ENCODE assay signal across 12 cellular contexts in the genomic region with DNA sequence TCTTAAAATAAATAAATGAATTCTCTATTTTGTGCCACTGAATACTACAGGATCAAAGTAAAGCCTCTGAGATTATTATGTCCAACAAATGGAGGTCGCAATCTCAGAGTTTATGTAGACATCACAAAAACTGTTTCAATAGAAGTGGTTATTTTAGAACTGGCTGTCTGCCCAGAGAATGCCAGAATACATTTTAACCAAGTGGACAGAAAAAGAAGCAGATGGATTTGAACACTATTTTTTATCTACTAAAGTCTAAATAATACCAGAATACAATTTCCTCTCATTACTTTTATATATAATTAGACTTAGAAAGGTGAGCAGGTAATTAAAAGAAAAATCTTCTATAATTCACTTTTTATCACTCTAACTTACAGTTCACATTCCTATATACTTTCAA.
DNase-seq lines count a peak whose midpoint lies in the region; ATAC-seq and TF ChIP-seq lines count a peak whose summit lies in the region.
"Had no signal": no experiment of that assay in that cellular context is flagged by ENCODE, and none has a peak within 500 bp of the region (broad histone marks: within the 10 kb centered on the region; RNA-seq: fewer than 3 reads in every experiment).

No MANE protein-coding gene starts in this region.

- H3K4me2 ChIP-seq in fibroblast of lung (ENCODE audit: extremely low read depth, insufficient read depth, low read length) = peak overlapping the region; percentile 17

- ATAC-seq in HG03039 (IDR thresholded peaks at IDR 0.05; ENCODE audit: unreplicated experiment) (no peak), psoas muscle (no peak)
- ATAC-seq: esophagus mucosa; stimulated activated memory B cell treated with anti-CD40 and anti-IgM and Interleukin-4, amounts not matched to agents 10 μg/mL and 1 μg/mL and 100 μg/mL, for 72 hours had no signal

- no peak overlapping the region for H2AFZ ChIP-seq in fibroblast of lung (ENCODE audit: low read length)

- H3K27ac ChIP-seq in fibroblast of lung (ENCODE audit: insufficient read depth, low read length) (no peak overlapping the region), psoas muscle (no peak overlapping the region)
- H3K27ac ChIP-seq: 22Rv1 had no signal

- no peak overlapping the region for H3K9ac ChIP-seq in fibroblast of lung (ENCODE audit: insufficient read depth, low read length)

- H3K79me2 ChIP-seq in fibroblast of lung (ENCODE audit: control insufficient read depth, insufficient read depth, low read length) = peaks cover 84% of the 10 kb centered on the region

- DNase-seq in DMS 273 (lab: John Stamatoyannopoulos, UW; ENCODE audit: unreplicated experiment) (peak; percentile 55), DMS 273 treated with DMSO at 0.1 percent for 48 hours (lab: John Stamatoyannopoulos, UW) (no peak), OCI-M1 (lab: John Stamatoyannopoulos, UW) (peak; percentile 15), fibroblast of lung (ENCODE audit: low read depth in 2 of 2) (peak; percentile 72 to 88), putamen (ENCODE audit: low spot score) (peak; percentile 31), T1000 (lab: John Stamatoyannopoulos, UW) (no peak), psoas muscle (no peak)
- DNase-seq: nucleus accumbens had no signal

- H3K36me3 ChIP-seq in fibroblast of lung (ENCODE audit: control insufficient read depth, insufficient read depth, low read length) (no peaks in the 10 kb centered on the region), psoas muscle (ENCODE audit: insufficient read depth in 1 of 2, low read depth in 1 of 2) (no peaks in the 10 kb centered on the region)

- WGBS in psoas muscle, 3 donors = 9 to 14% (median 9%) methylated on average over 1 of the region's 1 CpG

- H3K27me3 ChIP-seq in fibroblast of lung (ENCODE audit: control insufficient read depth, insufficient read depth, low read length) (no peaks in the 10 kb centered on the region), psoas muscle (ENCODE audit: insufficient read depth in 3 of 3, low read length in 2 of 3) (no peaks in the 10 kb centered on the region)

- H3K4me1 ChIP-seq in fibroblast of lung (ENCODE audit: control insufficient read depth, extremely low read depth, insufficient read depth, low read length) (peaks cover 4% of the 10 kb centered on the region), psoas muscle (peaks cover 86% of the 10 kb centered on the region)

- peaks cover 13% of the 10 kb centered on the region for H4K20me1 ChIP-seq in fibroblast of lung (ENCODE audit: control insufficient read depth, extremely low read depth, insufficient read depth, low read length)

- TF ChIP-seq CTCF in fibroblast of lung (conservative IDR thresholded peaks at IDR 0.05 in 1 of 2, IDR thresholded peaks at IDR 0.05 in 1 of 2; ENCODE audit: low read depth in 1 of 2, low read length in 2 of 2) (no peak), psoas muscle (IDR thresholded peaks at IDR 0.05) (no peak)

- intact Hi-C loops in psoas muscle (cut with DNase I) = no loop called here

- H3K4me3 ChIP-seq in fibroblast of lung (replicated peaks in 1 of 4; ENCODE audit: control extremely low read depth in 1 of 4, insufficient read depth in 1 of 4, low read depth in 3 of 4, low read length in 4 of 4) (no peak overlapping the region), psoas muscle (no peak overlapping the region)

- H3K9me3 ChIP-seq in fibroblast of lung (ENCODE audit: control insufficient read depth, insufficient read depth, low read depth, low read length) (no peaks in the 10 kb centered on the region), psoas muscle (no peaks in the 10 kb centered on the region)

Comparison
In these comparisons a context has a peak if more than half of its experiments do, and no peak if none do; other contexts are left out.
1. DNase-seq: peak in DMS 273 (single experiment), OCI-M1 (single experiment), fibroblast of lung (2 of 2) and putamen (single experiment); none in DMS 273 treated with DMSO at 0.1 percent for 48 hours (single experiment), T1000 (single experiment) and psoas muscle (0 of 2).